1 cellular context compared by ENCODE assay signal in the genomic region with DNA sequence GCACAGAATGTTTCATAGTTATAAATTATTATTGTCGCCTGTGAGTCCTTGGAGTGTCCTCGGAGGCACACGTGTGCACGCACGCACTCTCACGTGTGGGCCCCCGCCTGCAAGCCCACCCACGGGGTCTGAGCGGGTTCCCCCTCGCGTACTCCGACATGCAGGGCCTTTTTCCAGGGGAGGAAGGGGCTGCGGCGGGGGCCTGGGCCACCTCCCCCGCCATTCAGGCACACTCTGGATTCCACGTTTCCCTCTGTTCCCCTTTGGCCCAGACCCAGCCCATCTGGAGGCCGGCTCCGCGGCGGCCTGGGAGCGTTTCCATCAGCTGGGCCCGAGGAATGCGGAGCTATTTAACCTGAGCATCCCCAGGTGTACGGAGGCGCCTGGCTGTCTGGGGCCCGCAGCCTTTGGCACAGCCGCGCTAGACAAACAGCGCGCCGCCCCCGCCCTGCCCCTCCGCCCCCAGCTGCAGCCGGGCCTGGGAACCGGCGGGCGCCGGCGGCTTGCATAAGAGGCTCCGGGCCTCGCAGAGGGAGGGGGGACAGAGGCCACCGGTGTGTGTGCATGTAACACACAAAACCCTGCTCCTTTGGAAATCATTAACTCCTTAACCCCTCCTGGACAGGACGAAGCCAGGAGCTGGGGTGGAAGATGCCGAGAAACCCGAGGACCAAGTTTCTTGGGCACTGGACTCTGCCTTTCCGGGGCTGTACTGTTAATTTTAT.
A peak's percentile ranks its signal among the peaks of the same experiment; 100 is the strongest.
TF ChIP-seq lines count a peak whose summit lies in the region.

No MANE protein-coding gene starts in this region.

TF ChIP-seq in HepG2, 621 proteins besides CTCF, POLR2A, EP300 and RAD21 (continued from another document and continues in another):
- TF ChIP-seq AKNA (CRISPR knock-in tag; IDR thresholded peaks at IDR 0.05; ENCODE audit: borderline replicate concordance) (no peak), TERF1 (CRISPR knock-in tag; IDR thresholded peaks at IDR 0.05) (peak; percentile 92; the same call in 1 of the 2 replicates), CREB1 (IDR thresholded peaks at IDR 0.05) (peak; percentile 37; the same call in 1 of the 2 replicates), CREB1 (CRISPR knock-in tag; IDR thresholded peaks at IDR 0.05) (peak; percentile 51; the same call in 1 of the 2 replicates), ZNF232 (CRISPR knock-in tag; IDR thresholded peaks at IDR 0.05; ENCODE audit: borderline replicate concordance) (peak; percentile 96; the same call in 1 of the 2 replicates), MAF1 (CRISPR knock-in tag; IDR thresholded peaks at IDR 0.05; ENCODE audit: borderline replicate concordance) (peak; percentile 97), SRSF1 (optimal IDR thresholded peaks at IDR 0.05; ENCODE audit: low read depth, low read length) (peak; percentile 100), CHCHD3 (CRISPR knock-in tag; IDR thresholded peaks at IDR 0.05) (peak; percentile 82; the same call in 1 of the 2 replicates), MED1 (CRISPR knock-in tag; IDR thresholded peaks at IDR 0.05) (peak; percentile 100), EED (CRISPR knock-in tag; IDR thresholded peaks at IDR 0.05) (peak; percentile 97), SOX5 (CRISPR knock-in tag; IDR thresholded peaks at IDR 0.05; ENCODE audit: borderline replicate concordance) (peak; percentile 97), ZNF629 (CRISPR knock-in tag; conservative IDR thresholded peaks at IDR 0.05) (peak; percentile 82), EZH2 (conservative IDR thresholded peaks at IDR 0.05; ENCODE audit: low read depth, low read length) (no peak), SRF (IDR thresholded peaks at IDR 0.05; ENCODE audit: low read depth, low read length) (no peak), JUND (CRISPR knock-in tag; IDR thresholded peaks at IDR 0.05) (peak; percentile 96), ZSCAN20 (CRISPR knock-in tag; IDR thresholded peaks at IDR 0.05; ENCODE audit: borderline replicate concordance) (peak; percentile 95; the same call in 1 of the 2 replicates), ZNF572 (CRISPR knock-in tag; IDR thresholded peaks at IDR 0.05) (peak; percentile 95; the same call in 1 of the 2 replicates), ZNF724P (CRISPR knock-in tag; IDR thresholded peaks at IDR 0.05; ENCODE audit: borderline replicate concordance) (peak; percentile 99; the same call in 1 of the 2 replicates), STAT5B (CRISPR knock-in tag; IDR thresholded peaks at IDR 0.05) (peak; percentile 99), SP2 (CRISPR knock-in tag; IDR thresholded peaks at IDR 0.05) (no peak), ZNF160 (CRISPR knock-in tag; IDR thresholded peaks at IDR 0.05) (peak; percentile 97), STAG1 (CRISPR knock-in tag; IDR thresholded peaks at IDR 0.05) (peak; percentile 35), ZNF674 (CRISPR knock-in tag; IDR thresholded peaks at IDR 0.05; ENCODE audit: low read depth) (no peak; the same call in 1 of the 2 replicates), ISX (CRISPR knock-in tag; conservative IDR thresholded peaks at IDR 0.05) (no peak; the same call in 1 of the 2 replicates), MED13 (CRISPR knock-in tag; IDR thresholded peaks at IDR 0.05) (peak; percentile 100), ZSCAN9 (CRISPR knock-in tag; IDR thresholded peaks at IDR 0.05; ENCODE audit: borderline replicate concordance) (peak; percentile 98), MEIS1 (CRISPR knock-in tag; IDR thresholded peaks at IDR 0.05; ENCODE audit: borderline replicate concordance) (peak; percentile 99), PITX1 (CRISPR knock-in tag; IDR thresholded peaks at IDR 0.05) (peak; percentile 97), JARID2 (CRISPR knock-in tag; IDR thresholded peaks at IDR 0.05; ENCODE audit: insufficient replicate concordance) (peak; percentile 70), ZNF20 (CRISPR knock-in tag; IDR thresholded peaks at IDR 0.05) (peak; percentile 93; the same call in 1 of the 2 replicates), MAFG (CRISPR knock-in tag; IDR thresholded peaks at IDR 0.05) (no peak), ZKSCAN8 (CRISPR knock-in tag; IDR thresholded peaks at IDR 0.05; ENCODE audit: borderline replicate concordance) (peak; percentile 98), SMARCC2 (IDR thresholded peaks at IDR 0.05) (no peak), MIER3 (CRISPR knock-in tag; IDR thresholded peaks at IDR 0.05; ENCODE audit: borderline replicate concordance) (peak; percentile 99)
- TF ChIP-seq, protein P1, sequence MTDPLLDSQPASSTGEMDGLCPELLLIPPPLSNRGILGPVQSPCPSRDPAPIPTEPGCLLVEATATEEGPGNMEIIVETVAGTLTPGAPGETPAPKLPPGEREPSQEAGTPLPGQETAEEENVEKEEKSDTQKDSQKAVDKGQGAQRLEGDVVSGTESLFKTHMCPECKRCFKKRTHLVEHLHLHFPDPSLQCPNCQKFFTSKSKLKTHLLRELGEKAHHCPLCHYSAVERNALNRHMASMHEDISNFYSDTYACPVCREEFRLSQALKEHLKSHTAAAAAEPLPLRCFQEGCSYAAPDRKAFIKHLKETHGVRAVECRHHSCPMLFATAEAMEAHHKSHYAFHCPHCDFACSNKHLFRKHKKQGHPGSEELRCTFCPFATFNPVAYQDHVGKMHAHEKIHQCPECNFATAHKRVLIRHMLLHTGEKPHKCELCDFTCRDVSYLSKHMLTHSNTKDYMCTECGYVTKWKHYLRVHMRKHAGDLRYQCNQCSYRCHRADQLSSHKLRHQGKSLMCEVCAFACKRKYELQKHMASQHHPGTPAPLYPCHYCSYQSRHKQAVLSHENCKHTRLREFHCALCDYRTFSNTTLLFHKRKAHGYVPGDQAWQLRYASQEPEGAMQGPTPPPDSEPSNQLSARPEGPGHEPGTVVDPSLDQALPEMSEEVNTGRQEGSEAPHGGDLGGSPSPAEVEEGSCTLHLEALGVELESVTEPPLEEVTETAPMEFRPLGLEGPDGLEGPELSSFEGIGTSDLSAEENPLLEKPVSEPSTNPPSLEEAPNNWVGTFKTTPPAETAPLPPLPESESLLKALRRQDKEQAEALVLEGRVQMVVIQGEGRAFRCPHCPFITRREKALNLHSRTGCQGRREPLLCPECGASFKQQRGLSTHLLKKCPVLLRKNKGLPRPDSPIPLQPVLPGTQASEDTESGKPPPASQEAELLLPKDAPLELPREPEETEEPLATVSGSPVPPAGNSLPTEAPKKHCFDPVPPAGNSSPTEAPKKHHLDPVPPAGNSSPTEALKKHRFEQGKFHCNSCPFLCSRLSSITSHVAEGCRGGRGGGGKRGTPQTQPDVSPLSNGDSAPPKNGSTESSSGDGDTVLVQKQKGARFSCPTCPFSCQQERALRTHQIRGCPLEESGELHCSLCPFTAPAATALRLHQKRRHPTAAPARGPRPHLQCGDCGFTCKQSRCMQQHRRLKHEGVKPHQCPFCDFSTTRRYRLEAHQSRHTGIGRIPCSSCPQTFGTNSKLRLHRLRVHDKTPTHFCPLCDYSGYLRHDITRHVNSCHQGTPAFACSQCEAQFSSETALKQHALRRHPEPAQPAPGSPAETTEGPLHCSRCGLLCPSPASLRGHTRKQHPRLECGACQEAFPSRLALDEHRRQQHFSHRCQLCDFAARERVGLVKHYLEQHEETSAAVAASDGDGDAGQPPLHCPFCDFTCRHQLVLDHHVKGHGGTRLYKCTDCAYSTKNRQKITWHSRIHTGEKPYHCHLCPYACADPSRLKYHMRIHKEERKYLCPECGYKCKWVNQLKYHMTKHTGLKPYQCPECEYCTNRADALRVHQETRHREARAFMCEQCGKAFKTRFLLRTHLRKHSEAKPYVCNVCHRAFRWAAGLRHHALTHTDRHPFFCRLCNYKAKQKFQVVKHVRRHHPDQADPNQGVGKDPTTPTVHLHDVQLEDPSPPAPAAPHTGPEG (CRISPR knock-in tag; IDR thresholded peaks at IDR 0.05), result peak; percentile 80
- TF ChIP-seq, protein P2, sequence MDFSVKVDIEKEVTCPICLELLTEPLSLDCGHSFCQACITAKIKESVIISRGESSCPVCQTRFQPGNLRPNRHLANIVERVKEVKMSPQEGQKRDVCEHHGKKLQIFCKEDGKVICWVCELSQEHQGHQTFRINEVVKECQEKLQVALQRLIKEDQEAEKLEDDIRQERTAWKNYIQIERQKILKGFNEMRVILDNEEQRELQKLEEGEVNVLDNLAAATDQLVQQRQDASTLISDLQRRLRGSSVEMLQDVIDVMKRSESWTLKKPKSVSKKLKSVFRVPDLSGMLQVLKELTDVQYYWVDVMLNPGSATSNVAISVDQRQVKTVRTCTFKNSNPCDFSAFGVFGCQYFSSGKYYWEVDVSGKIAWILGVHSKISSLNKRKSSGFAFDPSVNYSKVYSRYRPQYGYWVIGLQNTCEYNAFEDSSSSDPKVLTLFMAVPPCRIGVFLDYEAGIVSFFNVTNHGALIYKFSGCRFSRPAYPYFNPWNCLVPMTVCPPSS (IDR thresholded peaks at IDR 0.05), result no peak
- TF ChIP-seq, protein P3, sequence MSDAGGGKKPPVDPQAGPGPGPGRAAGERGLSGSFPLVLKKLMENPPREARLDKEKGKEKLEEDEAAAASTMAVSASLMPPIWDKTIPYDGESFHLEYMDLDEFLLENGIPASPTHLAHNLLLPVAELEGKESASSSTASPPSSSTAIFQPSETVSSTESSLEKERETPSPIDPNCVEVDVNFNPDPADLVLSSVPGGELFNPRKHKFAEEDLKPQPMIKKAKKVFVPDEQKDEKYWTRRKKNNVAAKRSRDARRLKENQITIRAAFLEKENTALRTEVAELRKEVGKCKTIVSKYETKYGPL (CRISPR knock-in tag; IDR thresholded peaks at IDR 0.05), result peak; percentile 99
- TF ChIP-seq, protein P4, sequence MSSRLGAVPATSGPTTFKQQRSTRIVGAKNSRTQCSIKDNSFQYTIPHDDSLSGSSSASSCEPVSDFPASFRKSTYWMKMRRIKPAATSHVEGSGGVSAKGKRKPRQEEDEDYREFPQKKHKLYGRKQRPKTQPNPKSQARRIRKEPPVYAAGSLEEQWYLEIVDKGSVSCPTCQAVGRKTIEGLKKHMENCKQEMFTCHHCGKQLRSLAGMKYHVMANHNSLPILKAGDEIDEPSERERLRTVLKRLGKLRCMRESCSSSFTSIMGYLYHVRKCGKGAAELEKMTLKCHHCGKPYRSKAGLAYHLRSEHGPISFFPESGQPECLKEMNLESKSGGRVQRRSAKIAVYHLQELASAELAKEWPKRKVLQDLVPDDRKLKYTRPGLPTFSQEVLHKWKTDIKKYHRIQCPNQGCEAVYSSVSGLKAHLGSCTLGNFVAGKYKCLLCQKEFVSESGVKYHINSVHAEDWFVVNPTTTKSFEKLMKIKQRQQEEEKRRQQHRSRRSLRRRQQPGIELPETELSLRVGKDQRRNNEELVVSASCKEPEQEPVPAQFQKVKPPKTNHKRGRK (CRISPR knock-in tag; IDR thresholded peaks at IDR 0.05), result no peak
- TF ChIP-seq, protein P5, sequence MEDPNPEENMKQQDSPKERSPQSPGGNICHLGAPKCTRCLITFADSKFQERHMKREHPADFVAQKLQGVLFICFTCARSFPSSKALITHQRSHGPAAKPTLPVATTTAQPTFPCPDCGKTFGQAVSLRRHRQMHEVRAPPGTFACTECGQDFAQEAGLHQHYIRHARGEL (CRISPR knock-in tag; IDR thresholded peaks at IDR 0.05), result peak; percentile 94
- TF ChIP-seq, protein P6, sequence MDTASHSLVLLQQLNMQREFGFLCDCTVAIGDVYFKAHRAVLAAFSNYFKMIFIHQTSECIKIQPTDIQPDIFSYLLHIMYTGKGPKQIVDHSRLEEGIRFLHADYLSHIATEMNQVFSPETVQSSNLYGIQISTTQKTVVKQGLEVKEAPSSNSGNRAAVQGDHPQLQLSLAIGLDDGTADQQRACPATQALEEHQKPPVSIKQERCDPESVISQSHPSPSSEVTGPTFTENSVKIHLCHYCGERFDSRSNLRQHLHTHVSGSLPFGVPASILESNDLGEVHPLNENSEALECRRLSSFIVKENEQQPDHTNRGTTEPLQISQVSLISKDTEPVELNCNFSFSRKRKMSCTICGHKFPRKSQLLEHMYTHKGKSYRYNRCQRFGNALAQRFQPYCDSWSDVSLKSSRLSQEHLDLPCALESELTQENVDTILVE (CRISPR knock-in tag; IDR thresholded peaks at IDR 0.05), result peak; percentile 99; the same call in 1 of the 2 replicates
- TF ChIP-seq, protein P7, sequence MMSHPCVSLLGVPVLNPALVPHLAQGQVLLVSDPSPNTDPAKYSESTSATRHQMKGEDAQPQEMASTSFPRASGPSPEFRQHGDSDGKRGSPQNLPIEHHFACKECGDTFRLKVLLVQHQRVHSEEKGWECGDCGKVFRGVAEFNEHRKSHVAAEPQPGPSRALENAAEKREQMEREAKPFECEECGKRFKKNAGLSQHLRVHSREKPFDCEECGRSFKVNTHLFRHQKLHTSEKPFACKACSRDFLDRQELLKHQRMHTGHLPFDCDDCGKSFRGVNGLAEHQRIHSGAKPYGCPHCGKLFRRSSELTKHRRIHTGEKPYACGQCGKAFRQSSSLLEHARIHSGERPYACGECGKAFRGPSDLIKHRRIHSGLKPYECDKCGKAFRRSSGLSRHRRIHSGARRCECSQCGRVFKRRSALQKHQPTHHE (CRISPR knock-in tag; IDR thresholded peaks at IDR 0.05; ENCODE audit: borderline replicate concordance), result peak; percentile 100; the same call in 1 of the 2 replicates
